ENCODE assay signal across 37 cellular contexts in the genomic region with DNA sequence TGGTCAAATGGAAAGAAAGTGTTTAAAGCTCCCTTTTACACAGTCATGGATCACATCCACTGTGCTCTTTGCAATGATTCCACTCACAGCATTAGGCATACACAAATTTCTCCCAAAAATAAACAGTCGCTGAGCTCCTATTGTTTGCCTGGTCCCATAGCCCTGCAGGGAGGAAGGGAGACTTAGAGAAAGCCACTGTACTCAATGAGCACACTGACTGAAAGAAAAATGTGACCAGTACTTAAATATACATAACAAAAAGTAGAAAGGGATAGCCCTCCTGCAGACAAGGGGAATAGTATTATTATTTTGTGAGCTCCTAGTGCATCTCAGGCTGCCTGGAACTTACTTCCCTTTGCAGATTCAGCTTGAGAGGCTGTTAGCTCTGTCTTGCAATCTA.
"Had no signal": no experiment of that assay in that cellular context is flagged by ENCODE, and none has a peak within 500 bp of the region (broad histone marks: within the 10 kb centered on the region; RNA-seq: fewer than 3 reads in every experiment).

No MANE protein-coding gene starts in this region.

- H3K27me3 ChIP-seq: brain microvascular endothelial cell, Peyer's patch, SJSA1 had no signal

- H3K36me3 ChIP-seq: brain microvascular endothelial cell, Peyer's patch, SJSA1 had no signal

- H3K9me3 Mint-ChIP-seq: activated CD4-positive, alpha-beta T cell treated with anti-CD3 and anti-CD28 coated beads, Interleukin-2, amount 10 ng/mL, durations not matched to agents 7 days and 5 days; activated naive CD4-positive, alpha-beta T cell treated with anti-CD3 and anti-CD28 coated beads, Interleukin-2, amount 10 ng/mL, durations not matched to agents 7 days and 5 days; activated T-cell treated with anti-CD3 and anti-CD28 coated beads, Interleukin-2, amount 50 U/mL, for 4 hours; activated T-helper 1 cell treated with anti-CD3 and anti-CD28 coated beads, Interleukin-12 subunit alpha, Interleukin-12 subunit beta, Interleukin-2, Interleukin-4 antibody, amounts not matched to agents 30 ng/mL and 10 ng/mL and 1 ng/mL, durations not matched to agents 14 hours and 24 hours and 36 hours had no signal

- FAIRE-seq: colon, TTC549 had no signal

- H3K9me3 ChIP-seq: Peyer's patch, SK-N-SH had no signal

- ATAC-seq: activated CD4-positive, alpha-beta T cell treated with anti-CD3 and anti-CD28 coated beads for 36 hours; activated CD4-positive, CD25-positive, alpha-beta regulatory T cell treated with anti-CD3 and anti-CD28 coated beads, Interleukin-2, amount 50 U/mL, for 24 hours; activated CD8-positive, alpha-beta T cell treated with anti-CD3 and anti-CD28 coated beads, Interleukin-2, amount 10 ng/mL, durations not matched to agents 7 days and 5 days; activated T-cell treated with anti-CD3 and anti-CD28 coated beads, Interleukin-2, amount 50 U/mL, for 4 hours; PC-3 had no signal

- DNase-seq: activated CD4-positive, alpha-beta T cell treated with anti-CD3 and anti-CD28 coated beads for 36 hours; activated CD4-positive, alpha-beta T cell treated with anti-CD3 and anti-CD28 coated beads, Interleukin-2, amount 10 ng/mL, durations not matched to agents 7 days and 5 days; activated CD4-positive, alpha-beta T cell treated with anti-CD3 and anti-CD28 coated beads, Interleukin-2, amount 50 U/mL, for 48 hours; activated CD8-positive, alpha-beta memory T cell treated with anti-CD3 and anti-CD28 coated beads, Interleukin-2, amount 50 U/mL, for 4 hours; activated CD8-positive, alpha-beta T cell treated with anti-CD3 and anti-CD28 coated beads, Interleukin-2, amount 10 ng/mL, durations not matched to agents 7 days and 5 days; activated effector memory CD4-positive, alpha-beta T cell treated with Interleukin-2 at 50 U/mL for 16 hours; activated naive CD4-positive, alpha-beta T cell treated with anti-CD3 and anti-CD28 coated beads, Interleukin-2, amount 10 ng/mL, durations not matched to agents 7 days and 5 days; activated naive CD8-positive, alpha-beta T cell treated with anti-CD3 and anti-CD28 coated beads for 36 hours; activated T-cell treated with anti-CD3 and anti-CD28 coated beads for 4 hours; activated T-cell treated with anti-CD3 and anti-CD28 coated beads, Interleukin-2, amount 50 U/mL, for 4 hours; amniotic stem cell; aorta; brain microvascular endothelial cell; central memory CD4-positive, alpha-beta T cell; MM.1S; MV-4-11; NCI-H1092; NCI-H1417; NCI-H146; NCI-H187 treated with DMSO at 0.1 percent for 48 hours; NCI-H2081; NCI-H2171 treated with DMSO at 0.1 percent for 48 hours; NCI-H2227 treated with DMSO at 0.1 percent for 48 hours; NCI-H446 treated with DMSO at 0.1 percent for 48 hours; NCI-H524; PC-3; Peyer's patch; RPMI8226; SHP77 treated with DMSO at 0.1 percent for 48 hours; SK-N-SH; T-helper 1 cell; T1000 had no signal

- H3K4me3 Mint-ChIP-seq: activated CD4-positive, alpha-beta T cell treated with anti-CD3 and anti-CD28 coated beads for 36 hours; activated CD4-positive, alpha-beta T cell treated with anti-CD3 and anti-CD28 coated beads, Interleukin-2, amount 10 ng/mL, durations not matched to agents 7 days and 5 days; activated CD8-positive, alpha-beta T cell treated with anti-CD3 and anti-CD28 coated beads, Interleukin-2, amount 10 ng/mL, durations not matched to agents 7 days and 5 days; activated naive CD4-positive, alpha-beta T cell treated with anti-CD3 and anti-CD28 coated beads, Interleukin-2, amount 10 ng/mL, durations not matched to agents 7 days and 5 days; activated naive CD8-positive, alpha-beta T cell treated with anti-CD3 and anti-CD28 coated beads for 36 hours; activated T-cell treated with anti-CD3 and anti-CD28 coated beads, Interleukin-2, amount 50 U/mL, for 4 hours; activated T-helper 1 cell treated with anti-CD3 and anti-CD28 coated beads, Interleukin-12 subunit alpha, Interleukin-12 subunit beta, Interleukin-2, Interleukin-4 antibody, amounts not matched to agents 30 ng/mL and 10 ng/mL and 1 ng/mL, durations not matched to agents 14 hours and 24 hours and 36 hours had no signal

- H3K36me3 Mint-ChIP-seq: activated naive CD4-positive, alpha-beta T cell treated with anti-CD3 and anti-CD28 coated beads, Interleukin-2, amount 10 ng/mL, durations not matched to agents 7 days and 5 days; activated naive CD8-positive, alpha-beta T cell treated with anti-CD3 and anti-CD28 coated beads for 36 hours had no signal

- H3K27me3 Mint-ChIP-seq: activated naive CD4-positive, alpha-beta T cell treated with anti-CD3 and anti-CD28 coated beads, Interleukin-2, amount 10 ng/mL, durations not matched to agents 7 days and 5 days; activated naive CD8-positive, alpha-beta T cell treated with anti-CD3 and anti-CD28 coated beads for 36 hours had no signal

- H3K4me3 ChIP-seq: Peyer's patch, SJSA1 had no signal

- H3K4me1 ChIP-seq: Peyer's patch had no signal

- H3K4me1 Mint-ChIP-seq: activated CD4-positive, alpha-beta T cell treated with anti-CD3 and anti-CD28 coated beads for 36 hours; activated CD4-positive, alpha-beta T cell treated with anti-CD3 and anti-CD28 coated beads, Interleukin-2, amount 10 ng/mL, durations not matched to agents 7 days and 5 days; activated naive CD4-positive, alpha-beta T cell treated with anti-CD3 and anti-CD28 coated beads, Interleukin-2, amount 10 ng/mL, durations not matched to agents 7 days and 5 days; activated naive CD8-positive, alpha-beta T cell treated with anti-CD3 and anti-CD28 coated beads for 36 hours had no signal

- H3K27ac Mint-ChIP-seq: activated CD4-positive, alpha-beta T cell treated with anti-CD3 and anti-CD28 coated beads for 36 hours; activated CD4-positive, alpha-beta T cell treated with anti-CD3 and anti-CD28 coated beads, Interleukin-2, amount 10 ng/mL, durations not matched to agents 7 days and 5 days; activated CD8-positive, alpha-beta T cell treated with anti-CD3 and anti-CD28 coated beads, Interleukin-2, amount 10 ng/mL, durations not matched to agents 7 days and 5 days; activated naive CD4-positive, alpha-beta T cell treated with anti-CD3 and anti-CD28 coated beads, Interleukin-2, amount 10 ng/mL, durations not matched to agents 7 days and 5 days; activated naive CD8-positive, alpha-beta T cell treated with anti-CD3 and anti-CD28 coated beads for 36 hours; activated T-helper 1 cell treated with anti-CD3 and anti-CD28 coated beads, Interleukin-12 subunit alpha, Interleukin-12 subunit beta, Interleukin-2, Interleukin-4 antibody, amounts not matched to agents 30 ng/mL and 10 ng/mL and 1 ng/mL, durations not matched to agents 14 hours and 24 hours and 36 hours had no signal
